Comparison of ENCODE assay signal across 10 cellular contexts in the genomic region with DNA sequence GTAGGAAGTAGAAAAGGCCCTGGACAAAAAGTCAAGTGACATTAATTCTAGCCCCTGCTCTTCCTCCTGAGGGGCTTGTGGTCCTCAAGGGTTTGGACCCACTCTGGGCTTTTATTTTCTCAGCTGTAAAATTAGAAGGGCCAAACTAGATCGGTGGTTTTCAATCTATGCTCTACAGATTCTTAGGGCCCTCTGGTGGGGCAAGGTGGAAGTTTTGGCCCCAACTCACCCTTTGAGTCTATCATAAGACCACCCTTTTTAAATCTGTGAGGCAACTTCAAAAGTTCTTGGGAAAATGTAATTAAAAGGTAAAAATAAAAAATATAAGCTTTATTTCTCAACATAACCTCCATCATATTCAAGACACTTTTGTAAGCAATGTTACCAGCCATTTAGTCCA. TPM values are rescaled to one million over a fixed set of nuclear protein-coding genes. Genes with fewer than 3 reads are reported as not detected.
DNase-seq lines count a peak whose midpoint lies in the region; ATAC-seq and TF ChIP-seq lines count a peak whose summit lies in the region.
"Had no signal": no experiment of that assay in that cellular context is flagged by ENCODE, and none has a peak within 500 bp of the region (broad histone marks: within the 10 kb centered on the region; RNA-seq: fewer than 3 reads in every experiment).

No MANE protein-coding gene starts in this region.

- TF ChIP-seq EP300 in esophagus muscularis mucosa (IDR thresholded peaks at IDR 0.05), result no peak

- intact Hi-C loops in esophagus muscularis mucosa (cut with DNase I), result loop anchor here (5.0 kb wide), 1 partner anchor 131 kb away; no protein-coding TSS in a partner anchor

- no peak for TF ChIP-seq POLR2A in esophagus muscularis mucosa (IDR thresholded peaks at IDR 0.05; ENCODE audit: low read depth)

- 29% methylated on average over 1 of the region's 1 CpG for WGBS in esophagus muscularis mucosa

- no peaks in the 10 kb centered on the region for H3K36me3 Mint-ChIP-seq in activated naive CD4-positive, alpha-beta T cell treated with anti-CD3 and anti-CD28 coated beads, Interleukin-2, amount 10 ng/mL, durations not matched to agents 7 days and 5 days
- no peaks in the 10 kb centered on the region for H3K36me3 Mint-ChIP-seq in activated naive CD4-positive, alpha-beta T cell treated with anti-CD3 and anti-CD28 coated beads, Interleukin-2, amount 50 U/mL, for 72 hours
- H3K36me3 Mint-ChIP-seq in stimulated activated effector memory CD8-positive, alpha-beta T cell treated with anti-CD3 and anti-CD28 coated beads, Interleukin-12 subunit alpha, Interleukin-12 subunit beta, amount 100 ng/mL, for 72 hours, result no peaks in the 10 kb centered on the region
- H3K36me3 Mint-ChIP-seq: naive B cell; stimulated activated memory B cell treated with anti-CD40 and anti-IgM and Interleukin-4, amounts not matched to agents 10 μg/mL and 1 μg/mL and 100 μg/mL, for 72 hours had no signal

- H3K9me3 ChIP-seq in esophagus muscularis mucosa, result no peaks in the 10 kb centered on the region

- no peak overlapping the region for H3K27ac Mint-ChIP-seq in activated naive CD4-positive, alpha-beta T cell treated with anti-CD3 and anti-CD28 coated beads, Interleukin-2, amount 10 ng/mL, durations not matched to agents 7 days and 5 days
- H3K27ac Mint-ChIP-seq in activated naive CD4-positive, alpha-beta T cell treated with anti-CD3 and anti-CD28 coated beads, Interleukin-2, amount 50 U/mL, for 72 hours, result no peak overlapping the region
- H3K27ac Mint-ChIP-seq in stimulated activated effector memory CD8-positive, alpha-beta T cell treated with anti-CD3 and anti-CD28 coated beads, Interleukin-12 subunit alpha, Interleukin-12 subunit beta, amount 100 ng/mL, for 72 hours, result no peak overlapping the region
- H3K27ac Mint-ChIP-seq: naive B cell; stimulated activated memory B cell treated with anti-CD40 and anti-IgM and Interleukin-4, amounts not matched to agents 10 μg/mL and 1 μg/mL and 100 μg/mL, for 72 hours had no signal

- ATAC-seq in activated naive CD4-positive, alpha-beta T cell treated with anti-CD3 and anti-CD28 coated beads, Interleukin-2, amount 50 U/mL, for 72 hours, result no peak
- peak; percentile 52 for ATAC-seq in stimulated activated effector memory CD8-positive, alpha-beta T cell treated with anti-CD3 and anti-CD28 coated beads, Interleukin-12 subunit alpha, Interleukin-12 subunit beta, amount 100 ng/mL, for 72 hours
- no peak for ATAC-seq in GM18520 (IDR thresholded peaks at IDR 0.05; ENCODE audit: unreplicated experiment)
- ATAC-seq: stimulated activated memory B cell treated with anti-CD40 and anti-IgM and Interleukin-4, amounts not matched to agents 10 μg/mL and 1 μg/mL and 100 μg/mL, for 72 hours had no signal

- peaks cover 57% of the 10 kb centered on the region for H3K27me3 Mint-ChIP-seq in activated naive CD4-positive, alpha-beta T cell treated with anti-CD3 and anti-CD28 coated beads, Interleukin-2, amount 10 ng/mL, durations not matched to agents 7 days and 5 days

- no peak overlapping the region for H3K4me3 Mint-ChIP-seq in activated naive CD4-positive, alpha-beta T cell treated with anti-CD3 and anti-CD28 coated beads, Interleukin-2, amount 10 ng/mL, durations not matched to agents 7 days and 5 days
- no peak overlapping the region for H3K4me3 Mint-ChIP-seq in stimulated activated effector memory CD8-positive, alpha-beta T cell treated with anti-CD3 and anti-CD28 coated beads, Interleukin-12 subunit alpha, Interleukin-12 subunit beta, amount 100 ng/mL, for 72 hours
- H3K4me3 Mint-ChIP-seq: naive B cell; stimulated activated memory B cell treated with anti-CD40 and anti-IgM and Interleukin-4, amounts not matched to agents 10 μg/mL and 1 μg/mL and 100 μg/mL, for 72 hours had no signal

- H3K4me3 ChIP-seq in esophagus muscularis mucosa, result no peak overlapping the region

- DNase-seq in activated naive CD4-positive, alpha-beta T cell treated with anti-CD3 and anti-CD28 coated beads, Interleukin-2, amount 10 ng/mL, durations not matched to agents 7 days and 5 days, result peak; percentile 43
- no peak for DNase-seq in activated naive CD4-positive, alpha-beta T cell treated with anti-CD3 and anti-CD28 coated beads, Interleukin-2, amount 50 U/mL, for 72 hours (ENCODE audit: low spot score in 2 of 2)
- DNase-seq in NCI-H69 (lab: John Stamatoyannopoulos, UW) (peak; percentile 11), esophagus muscularis mucosa (ENCODE audit: extremely low spot score) (no peak), NCI-H1417 (lab: John Stamatoyannopoulos, UW) (no peak), NCI-H774 (lab: John Stamatoyannopoulos, UW) (no peak)
- no peak for DNase-seq in stimulated activated effector memory CD8-positive, alpha-beta T cell treated with anti-CD3 and anti-CD28 coated beads, Interleukin-12 subunit alpha, Interleukin-12 subunit beta, amount 100 ng/mL, for 72 hours (ENCODE audit: low spot score in 2 of 2)
- DNase-seq: naive B cell had no signal

- peaks cover 0 to 14% (median 0%) of the 10 kb centered on the region in 4 donors for H3K27me3 ChIP-seq in esophagus muscularis mucosa

- H3K4me1 Mint-ChIP-seq in activated naive CD4-positive, alpha-beta T cell treated with anti-CD3 and anti-CD28 coated beads, Interleukin-2, amount 10 ng/mL, durations not matched to agents 7 days and 5 days, result peaks cover 3% of the 10 kb centered on the region
- peaks cover 8% of the 10 kb centered on the region for H3K4me1 Mint-ChIP-seq in stimulated activated effector memory CD8-positive, alpha-beta T cell treated with anti-CD3 and anti-CD28 coated beads, Interleukin-12 subunit alpha, Interleukin-12 subunit beta, amount 100 ng/mL, for 72 hours

- H3K36me3 ChIP-seq in esophagus muscularis mucosa, result no peaks in the 10 kb centered on the region

- TF ChIP-seq CTCF in esophagus muscularis mucosa (IDR thresholded peaks at IDR 0.05), result peak; percentile 28 to 46 (median 32)

- no peaks in the 10 kb centered on the region for H3K9me3 Mint-ChIP-seq in activated naive CD4-positive, alpha-beta T cell treated with anti-CD3 and anti-CD28 coated beads, Interleukin-2, amount 10 ng/mL, durations not matched to agents 7 days and 5 days
- H3K9me3 Mint-ChIP-seq in activated naive CD4-positive, alpha-beta T cell treated with anti-CD3 and anti-CD28 coated beads, Interleukin-2, amount 50 U/mL, for 72 hours, result no peaks in the 10 kb centered on the region
- no peaks in the 10 kb centered on the region for H3K9me3 Mint-ChIP-seq in stimulated activated effector memory CD8-positive, alpha-beta T cell treated with anti-CD3 and anti-CD28 coated beads, Interleukin-12 subunit alpha, Interleukin-12 subunit beta, amount 100 ng/mL, for 72 hours
- H3K9me3 Mint-ChIP-seq: naive B cell; stimulated activated memory B cell treated with anti-CD40 and anti-IgM and Interleukin-4, amounts not matched to agents 10 μg/mL and 1 μg/mL and 100 μg/mL, for 72 hours had no signal

- CTCF ChIA-PET in activated naive CD4-positive, alpha-beta T cell treated with anti-CD3 and anti-CD28 coated beads, Interleukin-2, amount 10 ng/mL, durations not matched to agents 7 days and 5 days (lab: Charles Lee), result interaction anchor here (0.6 to 11.5 kb wide), 22 partner anchors 9 to 301 kb away, joined by 3 to 220 read pairs (median 4); no protein-coding TSS in a partner anchor

- H3K27ac ChIP-seq in esophagus muscularis mucosa (replicated peaks in 1 of 4), result no peak overlapping the region

- peaks cover 0 to 10% (median 2%) of the 10 kb centered on the region in 4 donors for H3K4me1 ChIP-seq in esophagus muscularis mucosa

RNA-seq across cellular contexts. Expression of gene CFAP161, which starts 25.6 kb away (rescaled TPM):
- total RNA-seq in activated naive CD4-positive, alpha-beta T cell treated with anti-CD3 and anti-CD28 coated beads, Interleukin-2, amount 50 U/mL, for 72 hours, result not detected
- total RNA-seq in esophagus muscularis mucosa, result under 1 TPM in 2 of 4 donors, not detected in 2; 0.66 to 0.71 TPM

Comparison
In these comparisons a context has a peak if more than half of its experiments do, and no peak if none do; other contexts are left out.
1. DNase-seq: peak in activated naive CD4-positive, alpha-beta T cell treated with anti-CD3 and anti-CD28 coated beads, Interleukin-2, amount 10 ng/mL, durations not matched to agents 7 days and 5 days (single experiment) and NCI-H69 (single experiment); none in activated naive CD4-positive, alpha-beta T cell treated with anti-CD3 and anti-CD28 coated beads, Interleukin-2, amount 50 U/mL, for 72 hours (0 of 2), esophagus muscularis mucosa (single experiment), stimulated activated effector memory CD8-positive, alpha-beta T cell treated with anti-CD3 and anti-CD28 coated beads, Interleukin-12 subunit alpha, Interleukin-12 subunit beta, amount 100 ng/mL, for 72 hours (0 of 2), NCI-H1417 (0 of 3) and NCI-H774 (single experiment).